In genomic region chr15:80317389-80318169, GRCh38 we compare ENCODE assay signal across 10 cellular contexts.
DNase-seq lines count a peak whose midpoint lies in the region; ATAC-seq, FAIRE-seq and TF ChIP-seq lines count a peak whose summit lies in the region.
"Had no signal": no experiment of that assay in that cellular context is flagged by ENCODE, and none has a peak within 500 bp of the region (broad histone marks: within the 10 kb centered on the region; RNA-seq: fewer than 3 reads in every experiment).

No MANE protein-coding gene starts in this region.

- in situ Hi-C loops in GM12878 (cut with MboI), result no loop called here

- H3K9me3 Mint-ChIP-seq in HFFc6, result no peaks in the 10 kb centered on the region
- H3K9me3 Mint-ChIP-seq: CD4-positive, alpha-beta T cell; T-helper 1 cell treated with Interleukin-12 subunit alpha and Interleukin-12 subunit beta and Interleukin-4 antibody, amounts not matched to agents 30 μg/mL and 1 μg/mL, for 36 hours had no signal

- POLR2A ChIA-PET in GM12878 (lab: Charles Lee), result no interaction called here

- TF ChIP-seq RAD21 in GM12878 (IDR thresholded peaks at IDR 0.05; ENCODE audit: insufficient read depth, low read depth, low read length), result no peak

- 33% methylated on average over 8 of the region's 8 CpGs for WGBS in GM12878 (ENCODE audit: insufficient coverage, insufficient replicate concordance, low lambda C conversion rate, missing lambda C conversion rate)

- RAD21 ChIA-PET in GM12878 (lab: Charles Lee; ENCODE audit: unreplicated experiment), result no interaction called here

- no peak for TF ChIP-seq EP300 in GM12878 (IDR thresholded peaks at IDR 0.05; ENCODE audit: borderline replicate concordance in 1 of 2, control insufficient read depth in 1 of 2, low read depth in 2 of 2, low read length in 2 of 2)

- H3K27ac ChIP-seq in GM12878 (ENCODE audit: control insufficient read depth, insufficient read depth), result no peak overlapping the region

- SMC1A ChIA-PET in GM12878 (lab: Charles Lee; ENCODE audit: uncharacterized antibody, unreplicated experiment), result interaction anchor here (0.7 to 2.0 kb wide), 2 partner anchors 162 to 458 kb away, joined by 3 to 4 read pairs; no protein-coding TSS in a partner anchor

- H3K9ac ChIP-seq in GM12878 (ENCODE audit: control insufficient read depth, insufficient read depth, low read length), result no peak overlapping the region

- CTCF ChIA-PET in GM12878 (lab: Yijun Ruan, JAX), result interaction anchor here (0.5 to 3.0 kb wide), 2 partner anchors 10 to 468 kb away, joined by 3 to 8 read pairs; no protein-coding TSS in a partner anchor

- H3K36me3 ChIP-seq in GM12878 (ENCODE audit: control insufficient read depth in 2 of 2, insufficient read depth in 2 of 2, low read length in 1 of 2), result no peaks in the 10 kb centered on the region

- no peak for TF ChIP-seq POLR2A in GM12878 (IDR thresholded peaks at IDR 0.05; ENCODE audit: low read depth, low read length)

- H3K27me3 ChIP-seq in GM12878 (replicated peaks in 1 of 2; ENCODE audit: control insufficient read depth in 2 of 2, insufficient read depth in 2 of 2, low read length in 1 of 2), result no peaks in the 10 kb centered on the region; a peak in 3 of 4 replicates

- no peak overlapping the region for H2AFZ ChIP-seq in GM12878 (ENCODE audit: control insufficient read depth, low read depth, low read length)

- no peaks in the 10 kb centered on the region for H3K4me1 ChIP-seq in GM12878 (ENCODE audit: control insufficient read depth, insufficient read depth, low read length)

- H3K79me2 ChIP-seq in GM12878 (ENCODE audit: control insufficient read depth, insufficient read depth, low read length), result no peaks in the 10 kb centered on the region

- H4K20me1 ChIP-seq in GM12878 (ENCODE audit: control insufficient read depth, insufficient read depth), result no peaks in the 10 kb centered on the region

- DNase-seq in A172 (ENCODE audit: low spot score) (peak; percentile 12), HFFc6 (peak; percentile 95), GM12878 (ENCODE audit: low read depth, low spot score) (no peak), hepatic stellate cell (ENCODE audit: low spot score) (peak; percentile 38), NCI-H1694 (lab: John Stamatoyannopoulos, UW) (no peak), T-helper 17 cell (no peak)
- no peak for DNase-seq in effector CD8-positive, alpha-beta T cell (lab: John Stamatoyannopoulos, UW)
- DNase-seq: CD4-positive, alpha-beta T cell had no signal

- no TSS peak for BruUV-seq in GM12878 (replicated peaks; lab: Mats Ljungman, UMichigan)

- H3K36me3 Mint-ChIP-seq in HFFc6 (ENCODE audit: low read depth), result no peaks in the 10 kb centered on the region
- H3K36me3 Mint-ChIP-seq in T-helper 17 cell (ENCODE audit: low read depth), result peaks cover 4% of the 10 kb centered on the region

- peaks cover 20% of the 10 kb centered on the region for H3K4me1 Mint-ChIP-seq in HFFc6 (ENCODE audit: low read depth)
- H3K4me1 Mint-ChIP-seq in T-helper 17 cell, result no peaks in the 10 kb centered on the region

- no peaks in the 10 kb centered on the region for H3K9me3 ChIP-seq in GM12878 (replicated peaks; ENCODE audit: control insufficient read depth, insufficient read depth, low read length)
- H3K9me3 ChIP-seq in T-helper 17 cell (ENCODE audit: control insufficient read depth, low read length, poor library complexity, severe bottlenecking), result no peaks in the 10 kb centered on the region

- intact Hi-C loops in GM12878 (cut with micrococcal nuclease; ENCODE audit: unreplicated experiment), result no loop called here

- H3K4me3 Mint-ChIP-seq in HFFc6 (peak overlapping the region; percentile 71), T-helper 17 cell (no peak overlapping the region)
- H3K4me3 Mint-ChIP-seq: CD4-positive, alpha-beta T cell; T-helper 1 cell treated with Interleukin-12 subunit alpha and Interleukin-12 subunit beta and Interleukin-4 antibody, amounts not matched to agents 30 μg/mL and 1 μg/mL, for 36 hours had no signal

- TF ChIP-seq CTCF in HFFc6 (IDR thresholded peaks at IDR 0.05) (no peak), GM12878 (IDR thresholded peaks at IDR 0.05 in 2 of 3, conservative IDR thresholded peaks at IDR 0.05 in 1 of 3; ENCODE audit: control insufficient read depth in 2 of 3, extremely low read depth in 1 of 3, insufficient read depth in 1 of 3, low read depth in 3 of 3, low read length in 3 of 3) (no peak)

- ATAC-seq in GM12878 (peak; percentile 68), T-helper 17 cell (no peak), HG02870 (IDR thresholded peaks at IDR 0.05; ENCODE audit: unreplicated experiment) (no peak)

- FAIRE-seq in GM12878 (lab: Jason Lieb, UNC), result no peak

- no peak overlapping the region for H3K4me2 ChIP-seq in GM12878 (ENCODE audit: control insufficient read depth, insufficient read depth)

- no peak overlapping the region for H3K4me3 ChIP-seq in GM12878

- H3K27ac Mint-ChIP-seq in HFFc6, result peak overlapping the region; percentile 89
- no peak overlapping the region for H3K27ac Mint-ChIP-seq in T-helper 17 cell
- H3K27ac Mint-ChIP-seq: CD4-positive, alpha-beta T cell; T-helper 1 cell treated with Interleukin-12 subunit alpha and Interleukin-12 subunit beta and Interleukin-4 antibody, amounts not matched to agents 30 μg/mL and 1 μg/mL, for 36 hours had no signal

- H3K27me3 Mint-ChIP-seq in HFFc6 (ENCODE audit: insufficient read depth), result peaks cover 4% of the 10 kb centered on the region; the same call in 1 of the 2 replicates
- peaks cover 50% of the 10 kb centered on the region for H3K27me3 Mint-ChIP-seq in T-helper 17 cell

TF ChIP-seq in GM12878, 131 proteins besides CTCF, POLR2A, EP300 and RAD21 (continues in another document):
- TF ChIP-seq, protein P1, sequence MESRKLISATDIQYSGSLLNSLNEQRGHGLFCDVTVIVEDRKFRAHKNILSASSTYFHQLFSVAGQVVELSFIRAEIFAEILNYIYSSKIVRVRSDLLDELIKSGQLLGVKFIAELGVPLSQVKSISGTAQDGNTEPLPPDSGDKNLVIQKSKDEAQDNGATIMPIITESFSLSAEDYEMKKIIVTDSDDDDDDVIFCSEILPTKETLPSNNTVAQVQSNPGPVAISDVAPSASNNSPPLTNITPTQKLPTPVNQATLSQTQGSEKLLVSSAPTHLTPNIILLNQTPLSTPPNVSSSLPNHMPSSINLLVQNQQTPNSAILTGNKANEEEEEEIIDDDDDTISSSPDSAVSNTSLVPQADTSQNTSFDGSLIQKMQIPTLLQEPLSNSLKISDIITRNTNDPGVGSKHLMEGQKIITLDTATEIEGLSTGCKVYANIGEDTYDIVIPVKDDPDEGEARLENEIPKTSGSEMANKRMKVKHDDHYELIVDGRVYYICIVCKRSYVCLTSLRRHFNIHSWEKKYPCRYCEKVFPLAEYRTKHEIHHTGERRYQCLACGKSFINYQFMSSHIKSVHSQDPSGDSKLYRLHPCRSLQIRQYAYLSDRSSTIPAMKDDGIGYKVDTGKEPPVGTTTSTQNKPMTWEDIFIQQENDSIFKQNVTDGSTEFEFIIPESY (IDR thresholded peaks at IDR 0.05), result no peak
- TF ChIP-seq BHLHE40 (IDR thresholded peaks at IDR 0.05; ENCODE audit: borderline replicate concordance in 1 of 2, low read depth in 2 of 2, low read length in 1 of 2), result no peak
- no peak for TF ChIP-seq KLF5 (IDR thresholded peaks at IDR 0.05; ENCODE audit: partially characterized antibody)
- TF ChIP-seq MTA2 (IDR thresholded peaks at IDR 0.05; ENCODE audit: low read depth), result no peak
- no peak for TF ChIP-seq PRDM15 (CRISPR knock-in tag; IDR thresholded peaks at IDR 0.05)
- no peak for TF ChIP-seq EGR1 (IDR thresholded peaks at IDR 0.05; ENCODE audit: borderline replicate concordance in 1 of 2, low read depth in 2 of 2, low read length in 2 of 2)
- no peak for TF ChIP-seq CBX5 (IDR thresholded peaks at IDR 0.05; ENCODE audit: low read depth)
- TF ChIP-seq IRF5 (IDR thresholded peaks at IDR 0.05; ENCODE audit: borderline replicate concordance), result no peak
- TF ChIP-seq SIN3A (IDR thresholded peaks at IDR 0.05; ENCODE audit: low read depth, low read length), result no peak
- TF ChIP-seq GATAD2B (conservative IDR thresholded peaks at IDR 0.05; ENCODE audit: low read depth), result no peak

Comparison
In these comparisons a context has a peak if more than half of its experiments do, and no peak if none do; other contexts are left out.
1. DNase-seq: peak in A172 (single experiment), HFFc6 (single experiment) and hepatic stellate cell (single experiment); none in GM12878 (single experiment), NCI-H1694 (single experiment), T-helper 17 cell (0 of 3) and effector CD8-positive, alpha-beta T cell (single experiment).